8 cellular contexts compared by ENCODE assay signal in the genomic region with DNA sequence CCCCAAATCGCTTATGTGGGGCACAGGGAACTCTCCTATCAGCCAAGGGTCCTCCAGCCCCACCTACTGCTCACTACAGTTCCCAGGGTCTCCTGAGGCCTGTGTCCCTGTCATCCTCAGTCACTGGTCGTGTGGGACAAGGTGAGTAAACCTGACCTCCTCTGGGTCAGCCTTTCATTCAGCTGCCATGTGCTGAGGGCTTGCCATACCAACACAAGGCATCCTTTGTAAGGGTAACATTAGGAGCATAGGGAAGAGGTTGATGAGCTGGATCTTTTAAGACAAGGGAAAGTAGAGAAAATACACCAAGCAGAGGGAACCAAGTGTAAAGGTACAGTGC. TPM values are rescaled to one million over a fixed set of nuclear protein-coding genes. Genes with fewer than 3 reads are reported as not detected.
A peak's percentile ranks its signal among the peaks of the same experiment; 100 is the strongest.
DNase-seq lines count a peak whose midpoint lies in the region; ATAC-seq and TF ChIP-seq lines count a peak whose summit lies in the region.
"Had no signal": no experiment of that assay in that cellular context is flagged by ENCODE, and none has a peak within 500 bp of the region (broad histone marks: within the 10 kb centered on the region; RNA-seq: fewer than 3 reads in every experiment).

No MANE protein-coding gene starts in this region.

- no peaks in the 10 kb centered on the region for H3K27me3 ChIP-seq in GM23338 (ENCODE audit: insufficient read depth)
- H3K27me3 ChIP-seq: tibial artery had no signal

- peaks cover 26% of the 10 kb centered on the region for H4K20me1 ChIP-seq in GM23338 (replicated peaks; ENCODE audit: insufficient read depth)

- peaks cover 44% of the 10 kb centered on the region for H3K36me3 Mint-ChIP-seq in GM23338 (ENCODE audit: low read depth)
- H3K36me3 Mint-ChIP-seq in activated naive CD8-positive, alpha-beta T cell treated with anti-CD3 and anti-CD28 coated beads, Interleukin-2, amount 10 ng/mL, durations not matched to agents 7 days and 5 days, result peaks cover 39% of the 10 kb centered on the region
- H3K36me3 Mint-ChIP-seq in natural killer cell, result peaks cover 32% of the 10 kb centered on the region

- no peak overlapping the region for H3K4me3 ChIP-seq in GM23338
- H3K4me3 ChIP-seq: tibial artery had no signal

- H3F3A ChIP-seq in GM23338 (replicated peaks; ENCODE audit: low read depth), result peaks cover 41% of the 10 kb centered on the region

- H3K9me2 ChIP-seq in GM23338 (ENCODE audit: insufficient read depth), result no peaks in the 10 kb centered on the region

- H3K36me3 ChIP-seq in GM23338 (ENCODE audit: insufficient read depth), result peaks cover 32% of the 10 kb centered on the region

- H3K4me3 Mint-ChIP-seq in GM23338, result no peak overlapping the region
- no peak overlapping the region for H3K4me3 Mint-ChIP-seq in activated naive CD8-positive, alpha-beta T cell treated with anti-CD3 and anti-CD28 coated beads, Interleukin-2, amount 10 ng/mL, durations not matched to agents 7 days and 5 days
- H3K4me3 Mint-ChIP-seq in natural killer cell, result no peak overlapping the region

- H3K27ac Mint-ChIP-seq in GM23338 (peak overlapping the region; percentile 15; the same call in 1 of the 2 replicates), natural killer cell (peak overlapping the region; percentile 82)
- peak overlapping the region; percentile 31 for H3K27ac Mint-ChIP-seq in activated naive CD8-positive, alpha-beta T cell treated with anti-CD3 and anti-CD28 coated beads, Interleukin-2, amount 10 ng/mL, durations not matched to agents 7 days and 5 days

- no peak overlapping the region for H3K4me2 ChIP-seq in GM23338

- POLR2A ChIA-PET in activated naive CD8-positive, alpha-beta T cell treated with anti-CD3 and anti-CD28 coated beads, Interleukin-2, amount 10 ng/mL, durations not matched to agents 7 days and 5 days (lab: Charles Lee), result interaction anchor here (1.0 to 5.8 kb wide), 3 partner anchors 10 to 75 kb away, joined by 3 to 44 read pairs (median 4); a partner anchor contains a TSS

- no peaks in the 10 kb centered on the region for H3K4me1 ChIP-seq in GM23338 (ENCODE audit: insufficient read depth)

- no peak overlapping the region for H2AFZ ChIP-seq in GM23338

- peaks cover 3% of the 10 kb centered on the region; the same call in 1 of the 2 replicates for H3K79me2 ChIP-seq in GM23338 (replicated peaks; ENCODE audit: insufficient read depth)

- DNase-seq in GM23338 (ENCODE audit: low spot score), result peak; percentile 59
- no peak for DNase-seq in activated naive CD8-positive, alpha-beta T cell treated with anti-CD3 and anti-CD28 coated beads, Interleukin-2, amount 10 ng/mL, durations not matched to agents 7 days and 5 days
- no peak for DNase-seq in natural killer cell
- no peak for DNase-seq in SK-N-DZ (ENCODE audit: low spot score)
- no peak for DNase-seq in hypothalamus (lab: John Stamatoyannopoulos, UW)
- DNase-seq in GF-D8 (lab: John Stamatoyannopoulos, UW), result no peak
- DNase-seq: stimulated activated CD4-positive, alpha-beta T cell treated with anti-CD3 and anti-CD28 coated beads, Interleukin-15, amount 100 ng/mL, for 24 hours had no signal

- peak; percentile 9 to 40; a peak in 1 of 4 replicates for TF ChIP-seq CTCF in GM23338 (conservative IDR thresholded peaks at IDR 0.05; ENCODE audit: low read depth in 2 of 2)
- TF ChIP-seq CTCF in natural killer cell (IDR thresholded peaks at IDR 0.05), result no peak

- H3K4me1 Mint-ChIP-seq in GM23338 (peaks cover 6% of the 10 kb centered on the region), natural killer cell (peaks cover 46 to 59% of the 10 kb centered on the region in 2 donors)
- peaks cover 35% of the 10 kb centered on the region for H3K4me1 Mint-ChIP-seq in activated naive CD8-positive, alpha-beta T cell treated with anti-CD3 and anti-CD28 coated beads, Interleukin-2, amount 10 ng/mL, durations not matched to agents 7 days and 5 days

- H3K27ac ChIP-seq in GM23338 (ENCODE audit: low read depth), result peak overlapping the region; percentile 89

- H3K9me3 Mint-ChIP-seq in GM23338 (no peaks in the 10 kb centered on the region), natural killer cell (no peaks in the 10 kb centered on the region)
- H3K9me3 Mint-ChIP-seq in activated naive CD8-positive, alpha-beta T cell treated with anti-CD3 and anti-CD28 coated beads, Interleukin-2, amount 10 ng/mL, durations not matched to agents 7 days and 5 days, result no peaks in the 10 kb centered on the region

- ATAC-seq in GM23338 (peak; percentile 67), natural killer cell (peak in 1 of 3 donors; percentile 28)
- ATAC-seq in activated naive CD8-positive, alpha-beta T cell treated with anti-CD3 and anti-CD28 coated beads, Interleukin-2, amount 10 ng/mL, durations not matched to agents 7 days and 5 days (ENCODE audit: low read depth), result no peak

- H3K27me3 Mint-ChIP-seq in GM23338 (ENCODE audit: insufficient read depth, low read depth, poor library complexity), result peaks cover 12% of the 10 kb centered on the region
- no peaks in the 10 kb centered on the region for H3K27me3 Mint-ChIP-seq in activated naive CD8-positive, alpha-beta T cell treated with anti-CD3 and anti-CD28 coated beads, Interleukin-2, amount 10 ng/mL, durations not matched to agents 7 days and 5 days
- H3K27me3 Mint-ChIP-seq in natural killer cell (ENCODE audit: low read depth in 2 of 2), result no peaks in the 10 kb centered on the region

- intact Hi-C loops in natural killer cell (cut with micrococcal nuclease), result no loop called here

TF ChIP-seq in GM23338, 12 proteins besides CTCF, POLR2A, EP300 and RAD21:
- TF ChIP-seq POLR2AphosphoS5 (IDR thresholded peaks at IDR 0.05; ENCODE audit: low read depth) (peak; percentile 64), EZH2 (IDR thresholded peaks at IDR 0.05; ENCODE audit: low read depth, unreplicated experiment) (no peak)

RNA-seq across cellular contexts. Expression of a gene that starts 11.2 kb away (rescaled TPM):
- 25.6 and 28.1 TPM in 2 replicates for total RNA-seq in GM23338 (2014; rRNA removed; shearing (Covaris generic))
- polyA plus RNA-seq in GM23338 (2016; fragmentation: Nextera tagmentation; extraction: Ambion mirVana), result 43.7 and 48.5 TPM in 2 replicates
- 10 to 100 TPM; 37.9 TPM for total RNA-seq in activated naive CD8-positive, alpha-beta T cell treated with anti-CD3 and anti-CD28 coated beads, Interleukin-2, amount 10 ng/mL, durations not matched to agents 7 days and 5 days
- total RNA-seq in natural killer cell, result 10 to 100 TPM; 21.0 to 25.5 (median 23.5) TPM
- polyA plus RNA-seq in SK-N-DZ (2014; cell fraction: cytosol; rRNA removed), result 106 and 115 TPM in 2 replicates
- polyA plus RNA-seq in SK-N-DZ (2014; cell fraction: nucleus; rRNA removed), result 56.4 and 58.5 TPM in 2 replicates

RNA-seq across cellular contexts. Expression of a gene that starts 13.5 kb away (rescaled TPM):
- total RNA-seq in GM23338 (2014; rRNA removed; shearing (Covaris generic)), result 68.9 and 73.4 TPM in 2 replicates
- polyA plus RNA-seq in GM23338 (2016; fragmentation: Nextera tagmentation; extraction: Ambion mirVana), result 86.6 and 97.8 TPM in 2 replicates
- total RNA-seq in activated naive CD8-positive, alpha-beta T cell treated with anti-CD3 and anti-CD28 coated beads, Interleukin-2, amount 10 ng/mL, durations not matched to agents 7 days and 5 days, result 100 to 1,000 TPM in 1 of 2 experiments, 10 to 100 TPM in 1; 98.1 to 105 TPM
- total RNA-seq in natural killer cell, result 100 to 1,000 TPM in 2 of 3 donors, 10 to 100 TPM in 1; 94.7 to 110 (median 106) TPM
- polyA plus RNA-seq in SK-N-DZ (2014; cell fraction: cytosol; rRNA removed), result 69.5 and 89.8 TPM in 2 replicates
- 112 and 138 TPM in 2 replicates for polyA plus RNA-seq in SK-N-DZ (2014; cell fraction: nucleus; rRNA removed)

RNA-seq across cellular contexts. Expression of a gene that starts 19.1 kb away (rescaled TPM):
- 0.66 TPM in 1 of 2 replicates, not detected in the other for total RNA-seq in GM23338 (2014; rRNA removed; shearing (Covaris generic))
- polyA plus RNA-seq in GM23338 (2016; fragmentation: Nextera tagmentation; extraction: Ambion mirVana), result 0.13 TPM in 1 of 2 replicates, not detected in the other
- not detected for total RNA-seq in activated naive CD8-positive, alpha-beta T cell treated with anti-CD3 and anti-CD28 coated beads, Interleukin-2, amount 10 ng/mL, durations not matched to agents 7 days and 5 days
- total RNA-seq in natural killer cell, result not detected
- polyA plus RNA-seq in SK-N-DZ (2014; cell fraction: cytosol; rRNA removed), result 0.63 and 2.2 TPM in 2 replicates
- 0.28 and 0.47 TPM in 2 replicates for polyA plus RNA-seq in SK-N-DZ (2014; cell fraction: nucleus; rRNA removed)

RNA-seq across cellular contexts. Expression of a gene that starts 20.0 kb away (rescaled TPM):
- total RNA-seq in GM23338 (2014; rRNA removed; shearing (Covaris generic)), result 32.7 and 35.3 TPM in 2 replicates
- polyA plus RNA-seq in GM23338 (2016; fragmentation: Nextera tagmentation; extraction: Ambion mirVana), result 165 and 182 TPM in 2 replicates
- total RNA-seq in activated naive CD8-positive, alpha-beta T cell treated with anti-CD3 and anti-CD28 coated beads, Interleukin-2, amount 10 ng/mL, durations not matched to agents 7 days and 5 days, result 1 to 10 TPM; 4.8 to 5.3 TPM
- total RNA-seq in natural killer cell, result 1 to 10 TPM; 4.0 to 5.8 (median 4.1) TPM
- 36.5 and 45.1 TPM in 2 replicates for polyA plus RNA-seq in SK-N-DZ (2014; cell fraction: cytosol; rRNA removed)
- 22.4 and 35.4 TPM in 2 replicates for polyA plus RNA-seq in SK-N-DZ (2014; cell fraction: nucleus; rRNA removed)

RNA-seq across cellular contexts. Expression of a gene that starts 23.4 kb away (rescaled TPM):
- 314 and 337 TPM in 2 replicates for total RNA-seq in GM23338 (2014; rRNA removed; shearing (Covaris generic))
- 204 and 214 TPM in 2 replicates for polyA plus RNA-seq in GM23338 (2016; fragmentation: Nextera tagmentation; extraction: Ambion mirVana)
- total RNA-seq in activated naive CD8-positive, alpha-beta T cell treated with anti-CD3 and anti-CD28 coated beads, Interleukin-2, amount 10 ng/mL, durations not matched to agents 7 days and 5 days, result 100 to 1,000 TPM; 141 to 142 TPM
- total RNA-seq in natural killer cell, result 100 to 1,000 TPM in 2 of 3 donors, 10 to 100 TPM in 1; 97.6 to 134 (median 110) TPM
- 822 and 879 TPM in 2 replicates for polyA plus RNA-seq in SK-N-DZ (2014; cell fraction: cytosol; rRNA removed)
- polyA plus RNA-seq in SK-N-DZ (2014; cell fraction: nucleus; rRNA removed), result 458 and 519 TPM in 2 replicates

Comparison
In these comparisons a context has a peak if more than half of its experiments do, and no peak if none do; other contexts are left out.
1. H3K27ac Mint-ChIP-seq: peak in every context shown above with its lines; median percentile 82 in natural killer cell; 31 in activated naive CD8-positive, alpha-beta T cell treated with anti-CD3 and anti-CD28 coated beads, Interleukin-2, amount 10 ng/mL, durations not matched to agents 7 days and 5 days; 15 in GM23338.